ENCODE assay signal across 8 cellular contexts in genomic region chr11:83157755-83158473, GRCh38. TPM values are rescaled to one million over a fixed set of nuclear protein-coding genes. Genes with fewer than 3 reads are reported as not detected.
DNase-seq lines count a peak whose midpoint lies in the region; ATAC-seq and TF ChIP-seq lines count a peak whose summit lies in the region.

No MANE protein-coding gene starts in this region.

- H3K4me3 ChIP-seq in hepatocyte: peak overlapping the region; percentile 83

- H3K27me3 Mint-ChIP-seq in T-cell: no peaks in the 10 kb centered on the region

- H3K27ac Mint-ChIP-seq in T-cell: peak overlapping the region; percentile 100

- DNase-seq in Daoy (ENCODE audit: low read depth) (peak; percentile 57), LHCN-M2 (ENCODE audit: low read depth) (peak; percentile 65), T-cell (peak in 31 of 34 experiments; percentile 7 to 53 (median 20)), anterior cingulate cortex (lab: John Stamatoyannopoulos, UW) (peak in 54 of 58 donors; percentile 14 to 74 (median 50)), hepatocyte (ENCODE audit: low spot score) (peak; percentile 75), retina (peak; percentile 78)

- H3K9me3 ChIP-seq in hepatocyte (ENCODE audit: low read depth): no peaks in the 10 kb centered on the region

- H3K36me3 ChIP-seq in hepatocyte (replicated peaks; ENCODE audit: insufficient read depth, low read depth): no peaks in the 10 kb centered on the region

- ATAC-seq in T-cell (replicated peaks in 1 of 4) (no peak), GM18517 (IDR thresholded peaks at IDR 0.05; ENCODE audit: unreplicated experiment) (no peak), HG02885 (IDR thresholded peaks at IDR 0.05; ENCODE audit: poor library complexity, unreplicated experiment) (no peak)

- TF ChIP-seq CTCF in hepatocyte (IDR thresholded peaks at IDR 0.05; ENCODE audit: poor library complexity): peak; percentile 17

- peaks cover 40 to 48% (median 41%) of the 10 kb centered on the region in 3 donors for H3K4me1 Mint-ChIP-seq in T-cell

- H2AFZ ChIP-seq in hepatocyte: no peak overlapping the region

- no peaks in the 10 kb centered on the region for H3K9me2 ChIP-seq in hepatocyte (replicated peaks; ENCODE audit: insufficient read depth)

- peak overlapping the region; percentile 86 for H3K4me2 ChIP-seq in hepatocyte

- H3K27ac ChIP-seq in hepatocyte: peak overlapping the region; percentile 98

- H3K36me3 Mint-ChIP-seq in T-cell: peaks cover 32% of the 10 kb centered on the region

- peak overlapping the region; percentile 96 to 100 (median 99) for H3K4me3 Mint-ChIP-seq in T-cell

- H3K79me2 ChIP-seq in hepatocyte: peaks cover 58% of the 10 kb centered on the region

- under 1% methylated on average over 12 of the region's 14 CpGs for WGBS in hepatocyte (ENCODE audit: low lambda C conversion rate, missing lambda C conversion rate)

- no peaks in the 10 kb centered on the region for H3K9me3 Mint-ChIP-seq in T-cell

- POLR2A ChIA-PET in T-cell (lab: Charles Lee): interaction anchor here in 1 of 2 donors (0.7 to 4.6 kb wide), 7 partner anchors 10 to 257 kb away, joined by 3 to 39 read pairs (median 4); partner anchors contain the start of genes ANKRD42, DDIAS, PRCP and RAB30

- CTCF ChIA-PET in T-cell (lab: Charles Lee): interaction anchor here (0.6 to 2.3 kb wide), 5 partner anchors 23 to 258 kb away, joined by 3 to 11 read pairs (median 4); partner anchors contain the start of genes CCDC90B (in 1 of the 2), PRCP (in 1 of the 2) and RAB30 (in 1 of the 2)

- H3K27me3 ChIP-seq in hepatocyte: no peaks in the 10 kb centered on the region

- H4K20me1 ChIP-seq in hepatocyte (ENCODE audit: insufficient read depth, poor library complexity, severe bottlenecking): peaks cover 48% of the 10 kb centered on the region

- H3K4me1 ChIP-seq in hepatocyte (ENCODE audit: insufficient read depth): peaks cover 18% of the 10 kb centered on the region

RNA-seq across cellular contexts. Expression of gene PCF11, which starts 1.0 kb away (rescaled TPM):
- total RNA-seq in Daoy (2014; rRNA removed; shearing (Covaris generic)): 33.0 and 35.3 TPM in 2 replicates
- total RNA-seq in LHCN-M2 (2014; rRNA removed) (37.2 and 42.6 TPM in 2 replicates), T-cell (100 to 1,000 TPM; 130 to 164 (median 151) TPM), hepatocyte (52.3 and 60.4 TPM in 2 replicates)
- polyA plus RNA-seq in LHCN-M2 (2012): 11.5 TPM
- polyA plus RNA-seq in hepatocyte: 15.2 TPM in 2 replicates

RNA-seq across cellular contexts. Expression of gene ANKRD42, which starts 35.6 kb away (rescaled TPM):
- total RNA-seq in Daoy (2014; rRNA removed; shearing (Covaris generic)): 6.7 and 7.1 TPM in 2 replicates
- total RNA-seq in LHCN-M2 (2014; rRNA removed) (6.7 and 7.9 TPM in 2 replicates), T-cell (1 to 10 TPM; 6.2 to 9.7 (median 7.9) TPM), hepatocyte (8.3 and 9.2 TPM in 2 replicates)
- 4.5 TPM for polyA plus RNA-seq in LHCN-M2 (2012)
- polyA plus RNA-seq in hepatocyte: 9.5 and 9.7 TPM in 2 replicates

Comparison
In these comparisons a context has a peak if more than half of its experiments do, and no peak if none do; other contexts are left out.
1. DNase-seq: peak in every context shown above with its lines; median percentile 78 in retina; 75 in hepatocyte; 65 in LHCN-M2; 57 in Daoy; 50 in anterior cingulate cortex; 20 in T-cell.